Comparison of ENCODE assay signal across 16 cellular contexts in genomic region chr2:234991793-234992192, GRCh38. TPM values are rescaled to one million over a fixed set of nuclear protein-coding genes. Genes with fewer than 3 reads are reported as not detected.
"Had no signal": no experiment of that assay in that cellular context is flagged by ENCODE, and none has a peak within 500 bp of the region (broad histone marks: within the 10 kb centered on the region; RNA-seq: fewer than 3 reads in every experiment).

No MANE protein-coding gene starts in this region.

- H3K9me3 ChIP-seq: esophagus muscularis mucosa, heart left ventricle, upper lobe of left lung had no signal

- H3K4me1 ChIP-seq: parathyroid adenoma had no signal

- DNase-seq: activated naive CD4-positive, alpha-beta T cell treated with Interleukin-2 at 50 U/mL for 16 hours; activated T-cell treated with anti-CD3 and anti-CD28 coated beads for 4 hours; central memory CD4-positive, alpha-beta T cell; cortex of kidney; effector CD4-positive, alpha-beta T cell; left cardiac atrium; naive B cell; stimulated activated CD4-positive, alpha-beta T cell treated with anti-CD3 and anti-CD28 coated beads, Interleukin-4, amount 100 ng/mL, for 24 hours; stimulated activated naive CD4-positive, alpha-beta T cell; upper lobe of left lung had no signal

- H3K27ac ChIP-seq: esophagus muscularis mucosa, heart left ventricle, parathyroid adenoma, upper lobe of left lung had no signal

- H3K27me3 ChIP-seq: esophagus muscularis mucosa, heart left ventricle, upper lobe of left lung had no signal

- H3K4me1 Mint-ChIP-seq: activated T-helper 17 cell treated with anti-CD3 and anti-CD28 coated beads, Interleukin-2, amount 50 U/mL, for 72 hours had no signal

- H3K4me3 ChIP-seq: esophagus muscularis mucosa, heart left ventricle, lung, upper lobe of left lung had no signal

- ATAC-seq: activated CD4-positive, CD25-positive, alpha-beta regulatory T cell treated with anti-CD3 and anti-CD28 coated beads, Interleukin-2, amount 50 U/mL, for 24 hours; activated T-helper 17 cell treated with anti-CD3 and anti-CD28 coated beads, Interleukin-2, amount 50 U/mL, for 72 hours had no signal

- H3K9me3 Mint-ChIP-seq: activated T-helper 17 cell treated with anti-CD3 and anti-CD28 coated beads, Interleukin-2, amount 50 U/mL, for 72 hours had no signal

- H3K4me3 Mint-ChIP-seq: activated T-helper 17 cell treated with anti-CD3 and anti-CD28 coated beads, Interleukin-2, amount 50 U/mL, for 72 hours had no signal

- H3K27ac Mint-ChIP-seq: activated T-helper 17 cell treated with anti-CD3 and anti-CD28 coated beads, Interleukin-2, amount 50 U/mL, for 72 hours; naive B cell had no signal

RNA-seq across cellular contexts. Expression of gene SH3BP4, which starts 40.0 kb away (rescaled TPM):
- total RNA-seq: activated T-helper 17 cell treated with anti-CD3 and anti-CD28 coated beads, Interleukin-2, amount 50 U/mL, for 72 hours had no signal
